In the genomic region with DNA sequence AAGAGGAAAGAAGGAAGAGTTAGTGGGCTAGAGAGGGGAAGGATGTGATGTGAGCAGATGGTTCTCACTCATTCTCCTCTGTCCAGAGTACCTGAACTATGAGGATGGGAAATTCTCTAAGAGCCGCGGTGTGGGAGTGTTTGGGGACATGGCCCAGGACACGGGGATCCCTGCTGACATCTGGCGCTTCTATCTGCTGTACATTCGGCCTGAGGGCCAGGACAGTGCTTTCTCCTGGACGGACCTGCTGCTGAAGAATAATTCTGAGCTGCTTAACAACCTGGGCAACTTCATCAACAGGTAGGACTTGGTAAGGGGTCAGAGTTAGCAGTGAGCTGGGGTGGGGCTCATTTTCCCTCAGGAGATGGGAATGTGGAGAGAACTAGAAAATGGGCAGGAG, we compare ENCODE assay signal across 14 cellular contexts. TPM values are rescaled to one million over a fixed set of nuclear protein-coding genes. Genes with fewer than 3 reads are reported as not detected.
DNase-seq lines count a peak whose midpoint lies in the region; ATAC-seq and TF ChIP-seq lines count a peak whose summit lies in the region.
"Had no signal": no experiment of that assay in that cellular context is flagged by ENCODE, and none has a peak within 500 bp of the region (broad histone marks: within the 10 kb centered on the region; RNA-seq: fewer than 3 reads in every experiment).

No MANE protein-coding gene starts in this region.

- no peaks in the 10 kb centered on the region for H3K9me3 Mint-ChIP-seq in activated CD4-positive, alpha-beta T cell treated with anti-CD3 and anti-CD28 coated beads, Interleukin-2, amount 10 ng/mL, durations not matched to agents 24 days and 14 days
- H3K9me3 Mint-ChIP-seq in activated naive CD8-positive, alpha-beta T cell treated with anti-CD3 and anti-CD28 coated beads for 36 hours: no peaks in the 10 kb centered on the region
- H3K9me3 Mint-ChIP-seq in naive thymus-derived CD8-positive, alpha-beta T cell: no peaks in the 10 kb centered on the region
- H3K9me3 Mint-ChIP-seq: dendritic cell treated with granulocyte-macrophage colony-stimulating factor and Interleukin-4, amounts not matched to agents 40 ng/mL and 50 ng/mL, for 4 days had no signal

- no peak overlapping the region for H3K4me3 Mint-ChIP-seq in activated CD4-positive, alpha-beta T cell treated with anti-CD3 and anti-CD28 coated beads, Interleukin-2, amount 10 ng/mL, durations not matched to agents 24 days and 14 days
- H3K4me3 Mint-ChIP-seq in activated naive CD8-positive, alpha-beta T cell treated with anti-CD3 and anti-CD28 coated beads for 36 hours: no peak overlapping the region
- H3K4me3 Mint-ChIP-seq in naive thymus-derived CD8-positive, alpha-beta T cell: no peak overlapping the region
- H3K4me3 Mint-ChIP-seq: dendritic cell treated with granulocyte-macrophage colony-stimulating factor and Interleukin-4, amounts not matched to agents 40 ng/mL and 50 ng/mL, for 4 days had no signal

- peaks cover 12% of the 10 kb centered on the region for H3K4me1 Mint-ChIP-seq in activated CD4-positive, alpha-beta T cell treated with anti-CD3 and anti-CD28 coated beads, Interleukin-2, amount 10 ng/mL, durations not matched to agents 24 days and 14 days
- peaks cover 27% of the 10 kb centered on the region for H3K4me1 Mint-ChIP-seq in activated naive CD8-positive, alpha-beta T cell treated with anti-CD3 and anti-CD28 coated beads for 36 hours
- peaks cover 6 to 15% (median 9%) of the 10 kb centered on the region in 4 donors for H3K4me1 Mint-ChIP-seq in naive thymus-derived CD8-positive, alpha-beta T cell

- H3K36me3 Mint-ChIP-seq in activated CD4-positive, alpha-beta T cell treated with anti-CD3 and anti-CD28 coated beads, Interleukin-2, amount 10 ng/mL, durations not matched to agents 24 days and 14 days (ENCODE audit: low read depth): peaks cover 80% of the 10 kb centered on the region
- H3K36me3 Mint-ChIP-seq in activated naive CD8-positive, alpha-beta T cell treated with anti-CD3 and anti-CD28 coated beads for 36 hours: peaks cover 35% of the 10 kb centered on the region
- peaks cover 0 to 86% (median 30%) of the 10 kb centered on the region in 3 donors for H3K36me3 Mint-ChIP-seq in naive thymus-derived CD8-positive, alpha-beta T cell

- POLR2A ChIA-PET in naive thymus-derived CD8-positive, alpha-beta T cell (lab: Charles Lee): no interaction called here

- no peak for ATAC-seq in naive thymus-derived CD8-positive, alpha-beta T cell
- no peak for ATAC-seq in HG02840 (IDR thresholded peaks at IDR 0.05; ENCODE audit: low FRiP score, unreplicated experiment)

- DNase-seq in activated CD4-positive, alpha-beta T cell treated with anti-CD3 and anti-CD28 coated beads, Interleukin-2, amount 10 ng/mL, durations not matched to agents 24 days and 14 days: no peak
- DNase-seq in activated CD4-positive, alpha-beta T cell treated with anti-CD3 and anti-CD28 coated beads for 1 hour: no peak
- no peak for DNase-seq in activated naive CD8-positive, alpha-beta T cell treated with anti-CD3 and anti-CD28 coated beads for 36 hours
- no peak for DNase-seq in naive thymus-derived CD8-positive, alpha-beta T cell
- DNase-seq in NCI-H1436 (lab: John Stamatoyannopoulos, UW): no peak
- no peak for DNase-seq in kidney tubule cell (ENCODE audit: low spot score)
- DNase-seq: activated T-cell treated with anti-CD3 and anti-CD28 coated beads for 4 hours, hypothalamus, islet precursor cell, NCI-H1417 had no signal

- peak overlapping the region; percentile 52 for H3K27ac Mint-ChIP-seq in activated CD4-positive, alpha-beta T cell treated with anti-CD3 and anti-CD28 coated beads, Interleukin-2, amount 10 ng/mL, durations not matched to agents 24 days and 14 days
- H3K27ac Mint-ChIP-seq in activated naive CD8-positive, alpha-beta T cell treated with anti-CD3 and anti-CD28 coated beads for 36 hours: peak overlapping the region; percentile 19
- H3K27ac Mint-ChIP-seq in naive thymus-derived CD8-positive, alpha-beta T cell: peak overlapping the region; percentile 48 to 90 (median 68)
- H3K27ac Mint-ChIP-seq: dendritic cell treated with granulocyte-macrophage colony-stimulating factor and Interleukin-4, amounts not matched to agents 40 ng/mL and 50 ng/mL, for 4 days had no signal

- intact Hi-C loops in activated CD4-positive, alpha-beta T cell treated with anti-CD3 and anti-CD28 coated beads, Interleukin-2, amount 10 ng/mL, durations not matched to agents 24 days and 14 days (cut with micrococcal nuclease): no loop called here

- no peaks in the 10 kb centered on the region for H3K27me3 Mint-ChIP-seq in activated CD4-positive, alpha-beta T cell treated with anti-CD3 and anti-CD28 coated beads, Interleukin-2, amount 10 ng/mL, durations not matched to agents 24 days and 14 days
- no peaks in the 10 kb centered on the region for H3K27me3 Mint-ChIP-seq in activated naive CD8-positive, alpha-beta T cell treated with anti-CD3 and anti-CD28 coated beads for 36 hours
- H3K27me3 Mint-ChIP-seq in naive thymus-derived CD8-positive, alpha-beta T cell: no peaks in the 10 kb centered on the region
- H3K27me3 Mint-ChIP-seq: dendritic cell treated with granulocyte-macrophage colony-stimulating factor and Interleukin-4, amounts not matched to agents 40 ng/mL and 50 ng/mL, for 4 days had no signal

- TF ChIP-seq POLR2A in GM19099 (IDR thresholded peaks at IDR 0.05; ENCODE audit: extremely low read depth, insufficient read length, low read depth): peak; percentile 18

RNA-seq across cellular contexts. Expression of gene DDIT3, which starts 7.6 kb away (rescaled TPM):
- 15.3 and 16.7 TPM in 2 replicates for total RNA-seq in activated CD4-positive, alpha-beta T cell treated with anti-CD3 and anti-CD28 coated beads, Interleukin-2, amount 10 ng/mL, durations not matched to agents 24 days and 14 days
- total RNA-seq in activated naive CD8-positive, alpha-beta T cell treated with anti-CD3 and anti-CD28 coated beads for 36 hours: 10 to 100 TPM; 30.7 to 33.4 TPM
- total RNA-seq in naive thymus-derived CD8-positive, alpha-beta T cell: 10 to 100 TPM; 88.0 to 89.5 TPM
- polyA plus RNA-seq in naive thymus-derived CD8-positive, alpha-beta T cell: 10 to 100 TPM; 13.1 to 18.7 (median 15.5) TPM

RNA-seq across cellular contexts. Expression of gene MBD6, which starts 10.0 kb away (rescaled TPM):
- total RNA-seq in activated CD4-positive, alpha-beta T cell treated with anti-CD3 and anti-CD28 coated beads, Interleukin-2, amount 10 ng/mL, durations not matched to agents 24 days and 14 days: 67.5 and 67.8 TPM in 2 replicates
- 10 to 100 TPM; 38.5 to 44.8 TPM for total RNA-seq in activated naive CD8-positive, alpha-beta T cell treated with anti-CD3 and anti-CD28 coated beads for 36 hours
- total RNA-seq in naive thymus-derived CD8-positive, alpha-beta T cell: 100 to 1,000 TPM in 1 of 2 experiments, 10 to 100 TPM in 1; 98.5 to 104 TPM
- 1 to 10 TPM in 2 of 3 donors, under 1 TPM in 1; 0.38 to 2.5 (median 2.1) TPM for polyA plus RNA-seq in naive thymus-derived CD8-positive, alpha-beta T cell

RNA-seq across cellular contexts. Expression of gene MARS1, which starts 24.8 kb away (rescaled TPM):
- total RNA-seq in activated CD4-positive, alpha-beta T cell treated with anti-CD3 and anti-CD28 coated beads, Interleukin-2, amount 10 ng/mL, durations not matched to agents 24 days and 14 days: 307 and 316 TPM in 2 replicates
- total RNA-seq in activated naive CD8-positive, alpha-beta T cell treated with anti-CD3 and anti-CD28 coated beads for 36 hours: 100 to 1,000 TPM; 423 to 460 TPM
- 100 to 1,000 TPM; 368 to 386 TPM for total RNA-seq in naive thymus-derived CD8-positive, alpha-beta T cell
- polyA plus RNA-seq in naive thymus-derived CD8-positive, alpha-beta T cell: 10 to 100 TPM; 81.0 to 93.5 (median 91.9) TPM

RNA-seq across cellular contexts. Expression of gene ARHGAP9, which starts 33.0 kb away (rescaled TPM):
- 102 and 103 TPM in 2 replicates for total RNA-seq in activated CD4-positive, alpha-beta T cell treated with anti-CD3 and anti-CD28 coated beads, Interleukin-2, amount 10 ng/mL, durations not matched to agents 24 days and 14 days
- total RNA-seq in activated naive CD8-positive, alpha-beta T cell treated with anti-CD3 and anti-CD28 coated beads for 36 hours: 100 to 1,000 TPM; 154 to 162 TPM
- 100 to 1,000 TPM; 287 to 291 TPM for total RNA-seq in naive thymus-derived CD8-positive, alpha-beta T cell
- polyA plus RNA-seq in naive thymus-derived CD8-positive, alpha-beta T cell: 100 to 1,000 TPM; 136 to 240 (median 150) TPM
- total RNA-seq: bronchial epithelial cell had no signal

RNA-seq across cellular contexts. Expression of gene DCTN2, which starts 34.3 kb away (rescaled TPM):
- 78.9 and 80.9 TPM in 2 replicates for total RNA-seq in activated CD4-positive, alpha-beta T cell treated with anti-CD3 and anti-CD28 coated beads, Interleukin-2, amount 10 ng/mL, durations not matched to agents 24 days and 14 days
- total RNA-seq in activated naive CD8-positive, alpha-beta T cell treated with anti-CD3 and anti-CD28 coated beads for 36 hours: 10 to 100 TPM; 73.6 to 81.3 TPM
- total RNA-seq in naive thymus-derived CD8-positive, alpha-beta T cell: 10 to 100 TPM; 69.0 to 70.5 TPM
- 10 to 100 TPM; 60.6 to 67.8 (median 67.7) TPM for polyA plus RNA-seq in naive thymus-derived CD8-positive, alpha-beta T cell
